ENCODE assay signal across 20 cellular contexts in genomic region chr12:131044760-131045381, GRCh38.
A peak's percentile ranks its signal among the peaks of the same experiment; 100 is the strongest.
DNase-seq lines count a peak whose midpoint lies in the region; ATAC-seq, FAIRE-seq and TF ChIP-seq lines count a peak whose summit lies in the region.
"Had no signal": no experiment of that assay in that cellular context is flagged by ENCODE, and none has a peak within 500 bp of the region (broad histone marks: within the 10 kb centered on the region; RNA-seq: fewer than 3 reads in every experiment).

No MANE protein-coding gene starts in this region.

- in situ Hi-C loops in K562 (cut with MboI) = no loop called here

- H3K27ac ChIP-seq in right cardiac atrium (ENCODE audit: low read length) (no peak overlapping the region), K562 (ENCODE audit: extremely low read depth, low read depth, low read length) (no peak overlapping the region)

- peaks cover 2% of the 10 kb centered on the region; the same call in 1 of the 2 replicates for H4K20me1 ChIP-seq in K562 (replicated peaks; ENCODE audit: control insufficient read depth, insufficient read depth, low read length)

- H3K4me1 ChIP-seq in right cardiac atrium (ENCODE audit: control insufficient read depth, insufficient read depth, low read length) (peaks cover 14% of the 10 kb centered on the region), K562 (replicated peaks in 1 of 2; ENCODE audit: control insufficient read depth in 2 of 2, insufficient read depth in 2 of 2, low read length in 2 of 2) (peaks cover 0 to 38% of the 10 kb centered on the region in 2 experiments; a peak in 2 of 5 replicates)

- H3K27me3 ChIP-seq in right cardiac atrium (ENCODE audit: control insufficient read depth, insufficient read depth) = no peaks in the 10 kb centered on the region
- peaks cover 17 to 58% of the 10 kb centered on the region in 2 experiments; a peak in 4 of 5 replicates for H3K27me3 ChIP-seq in K562 (ENCODE audit: control insufficient read depth in 2 of 2, insufficient read depth in 2 of 2, low read length in 2 of 2)

- intact Hi-C loops in right cardiac atrium (cut with DNase I) = no loop called here
- intact Hi-C loops in left cardiac atrium (cut with DNase I) = no loop called here
- intact Hi-C loops in K562 (cut with micrococcal nuclease) = no loop called here

- H3K36me3 ChIP-seq in K562 (ENCODE audit: control insufficient read depth, insufficient read depth, low read length) = no peaks in the 10 kb centered on the region

- no peak overlapping the region for H3K4me2 ChIP-seq in K562 (ENCODE audit: insufficient read depth, low read length)

- FAIRE-seq in K562 (lab: Jason Lieb, UNC) = no peak
- FAIRE-seq: astrocyte, GM18507 had no signal

- no peak overlapping the region for H2AFZ ChIP-seq in K562 (ENCODE audit: low read depth, low read length)

- TF ChIP-seq CTCF in K562 (IDR thresholded peaks at IDR 0.05 in 2 of 3, conservative IDR thresholded peaks at IDR 0.05 in 1 of 3; ENCODE audit: insufficient read depth in 2 of 3, low read depth in 1 of 3, low read length in 3 of 3) = no peak

- H3K4me3 ChIP-seq in right cardiac atrium (ENCODE audit: low read length) (no peak overlapping the region), K562 (no peak overlapping the region)

- no peak for ATAC-seq in right cardiac atrium
- no peak for ATAC-seq in left cardiac atrium
- no peak for ATAC-seq in K562
- no peak for ATAC-seq in GM21423 (IDR thresholded peaks at IDR 0.05; ENCODE audit: unreplicated experiment)
- ATAC-seq in HG02678 (IDR thresholded peaks at IDR 0.05; ENCODE audit: unreplicated experiment) = no peak
- ATAC-seq: CD8-positive, alpha-beta T cell had no signal

- no peaks in the 10 kb centered on the region for H3K79me2 ChIP-seq in K562 (ENCODE audit: control insufficient read depth, insufficient read depth, low read length)

- no peaks in the 10 kb centered on the region for H3K9me3 ChIP-seq in right cardiac atrium (ENCODE audit: control insufficient read depth, low read length)
- H3K9me3 ChIP-seq in K562 (replicated peaks; ENCODE audit: control insufficient read depth, insufficient read depth, low read depth, low read length) = no peaks in the 10 kb centered on the region

- no TSS peak for BruUV-seq in K562 (replicated peaks; lab: Mats Ljungman, UMichigan)

- H3K9me1 ChIP-seq in K562 (ENCODE audit: control insufficient read depth, insufficient read depth, low read length) = peaks cover 4% of the 10 kb centered on the region

- POLR2A ChIA-PET in K562 (lab: Yijun Ruan, JAX) = interaction anchor here (1.0 kb wide), 1 partner anchor 167 kb away, joined by 3 read pairs; no protein-coding TSS in a partner anchor

- CTCF ChIA-PET in K562 (lab: Yijun Ruan, JAX; ENCODE audit: low intra/inter-chr PET ratio) = no interaction called here

- no peak for TF ChIP-seq POLR2A in K562 (conservative IDR thresholded peaks at IDR 0.05)

- no peak for TF ChIP-seq RAD21 in K562 (CRISPR knock-in tag; conservative IDR thresholded peaks at IDR 0.05 in 1 of 2, IDR thresholded peaks at IDR 0.05 in 1 of 2)

- no peak for TF ChIP-seq EP300 in K562 (IDR thresholded peaks at IDR 0.05; ENCODE audit: low read length)

- peak in 2 of 3 donors; percentile 33 to 42 for DNase-seq in right cardiac atrium
- DNase-seq in left cardiac atrium = no peak
- DNase-seq in NCI-H510A treated with DMSO at 0.1 percent for 48 hours (lab: John Stamatoyannopoulos, UW) = peak; percentile 61
- no peak for DNase-seq in K562 (ENCODE audit: extremely low read depth in 1 of 4, low spot score in 3 of 4)
- no peak for DNase-seq in AML-193 (lab: John Stamatoyannopoulos, UW)
- no peak for DNase-seq in NCI-H2107 treated with DMSO at 0.1 percent for 48 hours (lab: John Stamatoyannopoulos, UW; ENCODE audit: unreplicated experiment)
- DNase-seq: activated CD4-positive, CD25-positive, alpha-beta regulatory T cell; activated naive CD4-positive, alpha-beta T cell treated with anti-CD3 and anti-CD28 coated beads, Interleukin-2, amount 50 U/mL, for 16 hours; activated T-cell treated with anti-CD3 and anti-CD28 coated beads, Interleukin-2, amount 50 U/mL, for 48 hours; CD8-positive, alpha-beta T cell; cerebellar nuclear complex; DMS79 treated with DMSO at 0.1 percent for 48 hours; effector memory CD4-positive, alpha-beta T cell; NCI-H446; OCI-M1; stimulated activated CD8-positive, alpha-beta memory T cell treated with anti-CD3 and anti-CD28 coated beads, Interleukin-4, amount 100 ng/mL, for 48 hours had no signal

- no peak overlapping the region for H3K9ac ChIP-seq in K562 (ENCODE audit: insufficient read depth in 1 of 2, low read depth in 2 of 2, low read length in 2 of 2)

- WGBS in right cardiac atrium = 96% methylated on average over 56 of the region's 56 CpGs
- 72% methylated on average over 47 of the region's 56 CpGs for WGBS in K562 (ENCODE audit: insufficient coverage, low coverage, missing lambda C conversion rate)

TF ChIP-seq in K562, 482 proteins besides CTCF, POLR2A, EP300 and RAD21:
- TF ChIP-seq ZBTB33 (CRISPR knock-in tag; IDR thresholded peaks at IDR 0.05) (peak; percentile 94), GATAD2A (IDR thresholded peaks at IDR 0.05) (no peak), ZNF263 (CRISPR knock-in tag; IDR thresholded peaks at IDR 0.05; ENCODE audit: borderline replicate concordance) (peak; percentile 62; the same call in 1 of the 2 replicates)

Comparison
In these comparisons a context has a peak if more than half of its experiments do, and no peak if none do; other contexts are left out.
1. DNase-seq: peak in right cardiac atrium (2 of 3) and NCI-H510A treated with DMSO at 0.1 percent for 48 hours (single experiment); none in left cardiac atrium (single experiment), K562 (0 of 4), AML-193 (0 of 2) and NCI-H2107 treated with DMSO at 0.1 percent for 48 hours (single experiment).